Comparison of ENCODE assay signal across 1 cellular context in genomic region chr7:96720843-96721242, GRCh38.
TF ChIP-seq lines count a peak whose summit lies in the region.

No MANE protein-coding gene starts in this region.

TF ChIP-seq in K562, 482 proteins besides CTCF, POLR2A, EP300 and RAD21 (continued from another document):
- TF ChIP-seq PRDM10 (IDR thresholded peaks at IDR 0.05; ENCODE audit: partially characterized antibody) (peak; percentile 95), ZNF12 (CRISPR knock-in tag; IDR thresholded peaks at IDR 0.05) (no peak), ZNF699 (CRISPR knock-in tag; IDR thresholded peaks at IDR 0.05; ENCODE audit: insufficient replicate concordance) (no peak), RB1 (IDR thresholded peaks at IDR 0.05; ENCODE audit: low read depth) (no peak), XRCC3 (IDR thresholded peaks at IDR 0.05) (no peak), CEBPG (CRISPR knock-in tag; IDR thresholded peaks at IDR 0.05) (no peak), CEBPG (tag; conservative IDR thresholded peaks at IDR 0.05 in 1 of 2, IDR thresholded peaks at IDR 0.05 in 1 of 2) (peak; percentile 92 to 94), SPI1 (IDR thresholded peaks at IDR 0.05; ENCODE audit: borderline replicate concordance, low read depth, low read length) (no peak), SOX6 (IDR thresholded peaks at IDR 0.05) (peak; percentile 29; the same call in 1 of the 2 replicates)
